In genomic region chr12:102675672-102676071, GRCh38 we compare ENCODE assay signal across 1 cellular context.
TF ChIP-seq lines count a peak whose summit lies in the region.

No MANE protein-coding gene starts in this region.

TF ChIP-seq in SK-N-SH, 30 proteins besides CTCF, POLR2A, EP300 and RAD21 (continued from another document):
- peak; percentile 60; the same call in 1 of the 2 replicates for TF ChIP-seq PBX3 (IDR thresholded peaks at IDR 0.05)
- TF ChIP-seq TAF1 (IDR thresholded peaks at IDR 0.05; ENCODE audit: borderline replicate concordance, low read depth, low read length) = no peak
- TF ChIP-seq NRF1 (IDR thresholded peaks at IDR 0.05; ENCODE audit: low read depth, low read length) = no peak
- TF ChIP-seq REST (IDR thresholded peaks at IDR 0.05; ENCODE audit: low read depth, low read length) = no peak
- TF ChIP-seq FOSL2 (IDR thresholded peaks at IDR 0.05; ENCODE audit: borderline replicate concordance, low read depth) = peak; percentile 26; the same call in 1 of the 2 replicates
